In the genomic region with DNA sequence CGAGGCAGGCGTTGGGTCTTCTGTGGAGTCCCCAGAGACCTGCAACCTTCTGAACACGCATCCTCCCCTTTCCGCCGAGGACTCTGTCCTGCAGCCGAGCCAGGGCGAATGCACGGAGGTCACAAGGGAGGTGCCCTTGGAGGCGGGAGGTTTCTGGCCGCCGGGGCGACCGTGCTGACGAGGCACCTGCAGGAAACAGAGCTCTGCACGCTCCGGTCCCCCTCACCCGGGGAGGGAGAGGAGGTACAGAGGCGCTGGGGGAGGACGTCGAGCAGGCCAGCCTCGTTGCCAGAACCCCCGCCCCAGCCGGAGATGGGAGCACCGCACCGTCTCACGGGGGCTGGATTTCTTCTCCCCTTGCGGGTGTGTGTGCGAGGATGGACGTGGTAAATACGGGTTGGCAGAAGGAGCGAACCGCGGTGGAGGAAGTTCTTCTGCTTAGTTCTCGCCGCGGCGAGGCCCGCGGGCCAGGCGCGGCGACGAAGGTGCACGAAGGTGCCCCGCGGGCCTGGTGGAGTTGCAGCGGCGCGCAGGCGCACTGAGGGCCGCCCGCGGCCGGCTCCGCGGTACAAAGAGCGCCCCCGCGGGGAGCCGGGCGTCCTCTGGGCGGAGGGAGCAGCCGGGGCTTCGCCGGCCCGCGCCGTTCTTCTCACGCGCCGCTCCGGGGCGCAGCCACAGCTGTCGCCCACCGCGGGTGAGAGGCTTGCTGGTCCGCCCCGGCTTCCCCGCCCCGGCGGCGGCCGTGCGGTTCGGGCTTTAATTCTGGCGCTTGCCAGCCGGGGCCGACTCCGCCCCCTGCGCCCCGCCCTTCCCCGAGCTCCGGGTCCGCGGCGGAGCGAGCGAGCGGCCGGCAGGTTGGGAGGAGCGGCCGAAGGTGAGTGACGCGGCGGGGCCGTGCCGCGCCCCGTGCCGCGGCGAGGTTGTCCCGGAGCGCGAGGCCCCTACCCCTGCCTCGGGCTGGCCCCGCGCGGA, we compare ENCODE assay signal across 8 cellular contexts. TPM values are rescaled to one million over a fixed set of nuclear protein-coding genes. Genes with fewer than 3 reads are reported as not detected.
DNase-seq lines count a peak whose midpoint lies in the region; ATAC-seq and TF ChIP-seq lines count a peak whose summit lies in the region.

A gene (plus strand): TSS at position 815 of the 972 bp plus-strand sequence.

- TF ChIP-seq CTCF in AG09309 (IDR thresholded peaks at IDR 0.05; ENCODE audit: control insufficient read depth, insufficient read depth, low read depth, low read length, missing control alignments) = no peak

- peak within 1 kb of the TSS; percentile 31 for H3K4me3 ChIP-seq in AG09309 (ENCODE audit: control insufficient read depth, low read depth, low read length)

- ATAC-seq in GM18861 (IDR thresholded peaks at IDR 0.05; ENCODE audit: unreplicated experiment) = peak; percentile 80
- ATAC-seq in HG03097 (IDR thresholded peaks at IDR 0.05; ENCODE audit: low FRiP score, unreplicated experiment) = peak; percentile 65

- DNase-seq in AG09309 (ENCODE audit: low read depth) (no peak), NCI-H510A treated with DMSO at 0.1 percent for 48 hours (lab: John Stamatoyannopoulos, UW) (peak; percentile 31), lung microvascular endothelial cell (ENCODE audit: low read depth in 2 of 2) (peak; percentile 59 to 79)
- peak; percentile 32 to 60 for DNase-seq in activated CD8-positive, alpha-beta memory T cell treated with anti-CD3 and anti-CD28 coated beads for 1 hour (ENCODE audit: extremely low read depth in 1 of 2, low read depth in 1 of 2)
- peak; percentile 61 for DNase-seq in effector CD8-positive, alpha-beta T cell (lab: John Stamatoyannopoulos, UW)
- peak; percentile 58 to 61 (median 60) for DNase-seq in stimulated activated CD4-positive, alpha-beta T cell treated with anti-CD3 and anti-CD28 coated beads, TNF-alpha, amount 100 ng/mL, for 4 hours (ENCODE audit: low read depth in 3 of 3)

RNA-seq across cellular contexts. Expression of the gene that starts here (rescaled TPM):
- 23.1 and 46.8 TPM in 2 replicates for total RNA-seq in lung microvascular endothelial cell
